Comparison of ENCODE assay signal across 13 cellular contexts in the genomic region with DNA sequence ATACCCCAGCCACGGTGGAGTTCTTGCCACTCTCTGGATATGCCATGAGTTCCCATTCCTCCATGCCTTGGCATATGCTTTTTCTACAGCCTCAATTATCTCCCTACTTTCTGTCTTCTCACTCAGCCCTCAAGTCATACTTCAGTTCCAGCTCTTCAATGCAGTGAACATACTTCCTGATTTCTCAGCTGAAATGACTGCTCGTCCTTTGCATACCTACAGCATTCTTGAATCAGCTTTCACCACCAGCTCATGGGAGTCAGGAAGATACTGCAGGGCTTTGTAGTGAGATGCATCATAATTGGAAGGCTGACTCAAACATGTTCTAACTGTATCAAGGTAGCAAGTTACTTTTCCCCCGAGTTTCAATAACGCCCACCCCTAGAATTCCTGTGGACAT.
A peak's percentile ranks its signal among the peaks of the same experiment; 100 is the strongest.
DNase-seq lines count a peak whose midpoint lies in the region; ATAC-seq and TF ChIP-seq lines count a peak whose summit lies in the region.
"Had no signal": no experiment of that assay in that cellular context is flagged by ENCODE, and none has a peak within 500 bp of the region (broad histone marks: within the 10 kb centered on the region; RNA-seq: fewer than 3 reads in every experiment).

No MANE protein-coding gene starts in this region.

- TF ChIP-seq CTCF in astrocyte of the cerebellum (IDR thresholded peaks at IDR 0.05; ENCODE audit: low read depth, low read length, missing control alignments) (no peak), mesothelial cell of epicardium (IDR thresholded peaks at IDR 0.05; ENCODE audit: unreplicated experiment) (no peak), mucosa of descending colon (IDR thresholded peaks at IDR 0.05) (no peak), Calu3 (IDR thresholded peaks at IDR 0.05; ENCODE audit: unreplicated experiment) (no peak)

- peak; percentile 66 for ATAC-seq in HG03439 (IDR thresholded peaks at IDR 0.05; ENCODE audit: unreplicated experiment)
- no peak for ATAC-seq in mucosa of descending colon

- no peaks in the 10 kb centered on the region for H3K9me3 ChIP-seq in mucosa of descending colon
- H3K9me3 ChIP-seq: BLaER1 had no signal

- no peaks in the 10 kb centered on the region for H3K9me3 Mint-ChIP-seq in mesothelial cell of epicardium
- no peaks in the 10 kb centered on the region for H3K9me3 Mint-ChIP-seq in Calu3 (ENCODE audit: low read depth, unreplicated experiment)
- H3K9me3 Mint-ChIP-seq: activated naive CD4-positive, alpha-beta T cell treated with anti-CD3 and anti-CD28 coated beads for 36 hours had no signal

- no peak overlapping the region for H3K4me3 ChIP-seq in astrocyte of the cerebellum (ENCODE audit: low read depth, low read length)
- H3K4me3 ChIP-seq in mucosa of descending colon: no peak overlapping the region
- H3K4me3 ChIP-seq: BLaER1 had no signal

- in situ Hi-C loops in astrocyte of the cerebellum (cut with HindIII; ENCODE audit: low sequenced_read_pairs) (no loop called here), G401 (cut with HindIII; ENCODE audit: low sequenced_read_pairs) (no loop called here)

- CTCF ChIA-PET in Calu3 (lab: Charles Lee): no interaction called here

- H3K36me3 Mint-ChIP-seq in mesothelial cell of epicardium (no peaks in the 10 kb centered on the region), Calu3 (ENCODE audit: insufficient read depth, unreplicated experiment) (no peaks in the 10 kb centered on the region)

- H3K4me3 Mint-ChIP-seq in mesothelial cell of epicardium (no peak overlapping the region), Calu3 (ENCODE audit: low read depth, unreplicated experiment) (no peak overlapping the region)
- H3K4me3 Mint-ChIP-seq: activated naive CD4-positive, alpha-beta T cell treated with anti-CD3 and anti-CD28 coated beads for 36 hours had no signal

- intact Hi-C loops in mucosa of descending colon (cut with DNase I, micrococcal nuclease): no loop called here
- intact Hi-C loops in Calu3 (cut with micrococcal nuclease; ENCODE audit: unreplicated experiment): no loop called here

- peak; percentile 72 for DNase-seq in EL
- peak; percentile 15 for DNase-seq in astrocyte of the cerebellum (ENCODE audit: low read depth)
- DNase-seq in mesothelial cell of epicardium (ENCODE audit: low spot score in 2 of 2, unreplicated experiment in 2 of 2): no peak
- DNase-seq in DMS79 treated with DMSO at 0.1 percent for 48 hours (lab: John Stamatoyannopoulos, UW): no peak
- no peak for DNase-seq in mucosa of descending colon
- DNase-seq in G401 (ENCODE audit: low spot score): no peak
- DNase-seq in Calu3: no peak
- DNase-seq: activated naive CD4-positive, alpha-beta T cell treated with anti-CD3 and anti-CD28 coated beads for 36 hours; RPMI8226; stimulated activated CD4-positive, alpha-beta T cell treated with anti-CD3 and anti-CD28 coated beads, Interleukin-1b, Interleukin-23, amount 100 ng/mL, for 48 hours had no signal

- H3K27me3 Mint-ChIP-seq in mesothelial cell of epicardium (ENCODE audit: low read depth): no peaks in the 10 kb centered on the region
- H3K27me3 Mint-ChIP-seq in Calu3 (ENCODE audit: unreplicated experiment): no peaks in the 10 kb centered on the region
- H3K27me3 Mint-ChIP-seq: progenitor cell of endocrine pancreas had no signal

- no peaks in the 10 kb centered on the region for H3K4me1 ChIP-seq in mucosa of descending colon (ENCODE audit: low read depth)
- H3K4me1 ChIP-seq: BLaER1 had no signal

- no peaks in the 10 kb centered on the region for H3K36me3 ChIP-seq in mucosa of descending colon (ENCODE audit: low read depth)
- H3K36me3 ChIP-seq: BLaER1 had no signal

- H3K27ac Mint-ChIP-seq in mesothelial cell of epicardium: peak overlapping the region; percentile 12
- H3K27ac Mint-ChIP-seq in Calu3 (ENCODE audit: unreplicated experiment): no peak overlapping the region
- H3K27ac Mint-ChIP-seq: activated naive CD4-positive, alpha-beta T cell treated with anti-CD3 and anti-CD28 coated beads for 36 hours; progenitor cell of endocrine pancreas had no signal

- H3K4me1 Mint-ChIP-seq in mesothelial cell of epicardium (peaks cover 38% of the 10 kb centered on the region), Calu3 (ENCODE audit: low read depth, unreplicated experiment) (no peaks in the 10 kb centered on the region)

- BruUV-seq in Calu3 (replicated peaks; lab: Mats Ljungman, UMichigan): no TSS peak

Comparison
In these comparisons a context has a peak if more than half of its experiments do, and no peak if none do; other contexts are left out.
1. DNase-seq: peak in EL (single experiment) and astrocyte of the cerebellum (single experiment); none in mesothelial cell of epicardium (0 of 2), DMS79 treated with DMSO at 0.1 percent for 48 hours (single experiment), mucosa of descending colon (0 of 3), G401 (single experiment) and Calu3 (single experiment).